Comparison of ENCODE assay signal across 8 cellular contexts in genomic region chr5:14663734-14664269, GRCh38. TPM values are rescaled to one million over a fixed set of nuclear protein-coding genes. Genes with fewer than 3 reads are reported as not detected.
DNase-seq lines count a peak whose midpoint lies in the region; TF ChIP-seq lines count a peak whose summit lies in the region.

No MANE protein-coding gene starts in this region.

- peaks cover 4% of the 10 kb centered on the region for H3F3A ChIP-seq in smooth muscle cell (ENCODE audit: low read depth)

- peak; percentile 56 for DNase-seq in NCI-H2171 treated with DMSO at 0.1 percent for 48 hours (lab: John Stamatoyannopoulos, UW)
- DNase-seq in NCI-H2171 (lab: John Stamatoyannopoulos, UW): no peak
- DNase-seq in HAP-1 (ENCODE audit: low spot score in 2 of 2): peak in 1 of 2 experiments; percentile 21
- peak; percentile 29 for DNase-seq in NCI-H1105 treated with DMSO at 0.1 percent for 48 hours (lab: John Stamatoyannopoulos, UW)
- DNase-seq in adipocyte (ENCODE audit: low read depth): no peak
- no peak for DNase-seq in iPS DF 6.9 (ENCODE audit: low read depth, low spot score)
- DNase-seq in smooth muscle cell (lab: John Stamatoyannopoulos, UW; ENCODE audit: unreplicated experiment): no peak
- no peak for DNase-seq in H4 (ENCODE audit: low spot score)

- H3K4me1 ChIP-seq in HAP-1 (peaks cover 16% of the 10 kb centered on the region), adipocyte (ENCODE audit: control insufficient read depth, insufficient read depth, low read length) (peaks cover 42% of the 10 kb centered on the region), iPS DF 6.9 (ENCODE audit: control insufficient read depth, insufficient read depth, low read length) (no peaks in the 10 kb centered on the region), smooth muscle cell (ENCODE audit: low read depth) (peaks cover 15% of the 10 kb centered on the region)

- H3K9me3 ChIP-seq in HAP-1 (no peaks in the 10 kb centered on the region), adipocyte (ENCODE audit: control insufficient read depth, low read length) (no peaks in the 10 kb centered on the region), iPS DF 6.9 (ENCODE audit: control insufficient read depth, insufficient read depth, low read length) (no peaks in the 10 kb centered on the region), smooth muscle cell (replicated peaks; ENCODE audit: low read depth) (no peaks in the 10 kb centered on the region)

- H2AFZ ChIP-seq in smooth muscle cell (ENCODE audit: low read depth): peak overlapping the region; percentile 86

- TF ChIP-seq CTCF in smooth muscle cell (IDR thresholded peaks at IDR 0.05; ENCODE audit: borderline replicate concordance, insufficient read depth, poor library complexity, severe bottlenecking): no peak

- H3K36me3 ChIP-seq in HAP-1 (replicated peaks): no peaks in the 10 kb centered on the region
- no peaks in the 10 kb centered on the region for H3K36me3 ChIP-seq in adipocyte (ENCODE audit: control insufficient read depth, insufficient read depth, low read length, severe bottlenecking)
- no peaks in the 10 kb centered on the region for H3K36me3 ChIP-seq in iPS DF 6.9 (ENCODE audit: control insufficient read depth, insufficient read depth, low read length)
- no peaks in the 10 kb centered on the region for H3K36me3 ChIP-seq in smooth muscle cell (ENCODE audit: low read depth)

- H3K4me3 ChIP-seq in HAP-1 (peak overlapping the region; percentile 56), adipocyte (ENCODE audit: low read length) (peak overlapping the region; percentile 93), iPS DF 6.9 (ENCODE audit: low read length) (peak overlapping the region; percentile 93; the same call in 1 of the 2 replicates), smooth muscle cell (peak overlapping the region; percentile 70)

- peaks cover 44% of the 10 kb centered on the region for H3K79me2 ChIP-seq in smooth muscle cell (ENCODE audit: low read depth)

- H3K4me2 ChIP-seq in smooth muscle cell: peak overlapping the region; percentile 95

- H3K9ac ChIP-seq in adipocyte (ENCODE audit: low read length) (peak overlapping the region; percentile 93), smooth muscle cell (ENCODE audit: low read depth) (peak overlapping the region; percentile 60)

- peaks cover 37% of the 10 kb centered on the region for H4K20me1 ChIP-seq in smooth muscle cell (ENCODE audit: low read depth)

- H3K27me3 ChIP-seq in HAP-1 (ENCODE audit: low read depth): no peaks in the 10 kb centered on the region
- no peaks in the 10 kb centered on the region for H3K27me3 ChIP-seq in adipocyte (replicated peaks; ENCODE audit: control insufficient read depth, insufficient read depth, low read length)
- H3K27me3 ChIP-seq in iPS DF 6.9 (ENCODE audit: control insufficient read depth, insufficient read depth, low read length): no peaks in the 10 kb centered on the region; the same call in 1 of the 2 replicates
- no peaks in the 10 kb centered on the region for H3K27me3 ChIP-seq in smooth muscle cell (ENCODE audit: low read depth)

- H3K27ac ChIP-seq in iPS DF 6.9 (ENCODE audit: low read length): no peak overlapping the region
- peak overlapping the region; percentile 80 for H3K27ac ChIP-seq in smooth muscle cell (ENCODE audit: low read depth)

- in situ Hi-C loops in HAP-1 (cut with MboI; ENCODE audit: low sequenced_read_pairs): no loop called here

- WGBS in iPS DF 6.9 (ENCODE audit: insufficient coverage, insufficient read length): no CpG with 5 or more reads among the region's 24 CpGs
- WGBS in smooth muscle cell (ENCODE audit: low lambda C conversion rate): 5% methylated on average over 24 of the region's 24 CpGs

RNA-seq across cellular contexts. Expression of gene OTULIN, which starts 0.7 kb away (rescaled TPM):
- total RNA-seq in smooth muscle cell: 21.2 and 30.3 TPM in 2 replicates
- polyA plus RNA-seq in smooth muscle cell: 15.8 and 17.6 TPM in 2 replicates
- 23.0 and 32.7 TPM in 2 replicates for total RNA-seq in H4 (2014; rRNA removed; shearing (Covaris generic))

Comparison
In these comparisons a context has a peak if more than half of its experiments do, and no peak if none do; other contexts are left out.
1. DNase-seq: peak in NCI-H2171 treated with DMSO at 0.1 percent for 48 hours (single experiment) and NCI-H1105 treated with DMSO at 0.1 percent for 48 hours (single experiment); none in NCI-H2171 (single experiment), adipocyte (single experiment), iPS DF 6.9 (single experiment), smooth muscle cell (single experiment) and H4 (single experiment).
2. Peak in every context shown above with its lines, with median percentiles within 50 percentile points of each other: H3K4me3 ChIP-seq.